ENCODE assay signal across 20 cellular contexts in the genomic region with DNA sequence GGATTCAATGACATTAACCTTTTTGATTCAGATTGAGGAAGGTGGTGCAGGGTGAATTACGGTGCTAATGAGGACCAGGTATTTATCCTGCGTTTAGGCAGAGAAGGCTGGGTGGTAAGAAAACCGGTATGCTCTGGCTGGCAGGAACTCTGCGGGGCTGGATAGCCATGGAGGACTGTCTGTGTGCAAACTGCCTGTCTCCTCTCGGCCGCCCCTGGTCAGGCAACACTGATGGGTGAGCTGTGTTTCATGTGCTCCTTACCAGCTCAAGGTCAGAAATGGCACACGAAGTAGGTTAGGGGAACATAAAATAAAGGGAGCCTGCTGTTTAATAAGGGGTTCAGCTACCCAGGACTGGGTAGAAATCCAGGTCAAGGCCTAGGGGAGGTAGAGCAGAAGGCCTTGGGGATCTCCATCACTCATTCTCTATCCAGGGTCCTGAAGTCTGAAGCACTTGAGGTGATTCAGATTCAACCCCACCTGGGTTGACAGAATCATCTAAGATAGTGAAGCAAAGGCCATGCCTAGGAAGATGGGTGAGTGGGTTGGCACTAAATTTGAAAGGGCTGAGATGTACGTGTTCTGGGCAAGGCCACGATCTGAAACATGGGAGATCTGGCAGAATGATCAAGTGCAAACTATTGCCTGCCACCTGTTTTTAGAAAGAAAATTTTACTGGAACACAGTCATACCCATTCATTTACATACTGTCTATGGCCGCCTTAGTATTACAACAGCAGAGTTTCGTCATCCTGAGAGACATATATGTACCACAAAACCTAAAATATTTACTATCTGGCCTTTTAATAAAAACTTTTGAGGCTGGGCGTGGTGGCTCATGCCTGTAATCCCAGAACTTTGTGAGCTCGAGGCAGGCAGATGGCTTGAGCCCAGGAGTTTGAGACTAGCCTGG.
DNase-seq lines count a peak whose midpoint lies in the region; ATAC-seq and TF ChIP-seq lines count a peak whose summit lies in the region.
"Had no signal": no experiment of that assay in that cellular context is flagged by ENCODE, and none has a peak within 500 bp of the region (broad histone marks: within the 10 kb centered on the region; RNA-seq: fewer than 3 reads in every experiment).

No MANE protein-coding gene starts in this region.

- H3K4ac ChIP-seq in mesendoderm (ENCODE audit: low read depth, low read length) = no peak overlapping the region

- H3K79me2 ChIP-seq in mesendoderm (ENCODE audit: control insufficient read depth, insufficient read depth, low read length) = no peaks in the 10 kb centered on the region

- H3K27ac Mint-ChIP-seq in stimulated activated effector memory CD8-positive, alpha-beta T cell treated with anti-CD3 and anti-CD28 coated beads, Interleukin-12 subunit alpha, Interleukin-12 subunit beta, amount 100 ng/mL, for 72 hours = peak overlapping the region; percentile 20
- H3K27ac Mint-ChIP-seq: natural killer cell treated with Interleukin-12 subunit alpha and Interleukin-12 subunit beta and Interleukin-15 and Interleukin-18, amount 100 ng/mL, for 72 hours; stimulated activated naive CD8-positive, alpha-beta T cell treated with anti-CD3 and anti-CD28 coated beads, Interleukin-15, Interleukin-2, amounts not matched to agents 100 ng/mL and 50 ng/mL, for 24 hours; T-helper 1 cell treated with Interleukin-12 subunit alpha and Interleukin-12 subunit beta and Interleukin-4 antibody, amounts not matched to agents 30 μg/mL and 1 μg/mL, for 36 hours had no signal

- no peak for TF ChIP-seq POLR2A in prostate gland (IDR thresholded peaks at IDR 0.05)

- H4K5ac ChIP-seq in mesendoderm (ENCODE audit: low read length) = no peak overlapping the region

- no peaks in the 10 kb centered on the region for H3K9me3 ChIP-seq in prostate gland
- H3K9me3 ChIP-seq: adrenal gland, lower lobe of right lung, upper lobe of left lung had no signal

- H3K4me3 ChIP-seq in prostate gland = no peak overlapping the region
- H3K4me3 ChIP-seq in mesendoderm (ENCODE audit: low read length) = no peak overlapping the region
- H3K4me3 ChIP-seq: adrenal gland, lower lobe of right lung, upper lobe of left lung had no signal

- H2BK120ac ChIP-seq in mesendoderm (ENCODE audit: low read depth, low read length) = no peak overlapping the region

- H3K4me3 Mint-ChIP-seq in stimulated activated effector memory CD8-positive, alpha-beta T cell treated with anti-CD3 and anti-CD28 coated beads, Interleukin-12 subunit alpha, Interleukin-12 subunit beta, amount 100 ng/mL, for 72 hours = no peak overlapping the region
- H3K4me3 Mint-ChIP-seq: activated B cell treated with CpG ODN at 0.5 μM for 24 hours; natural killer cell treated with Interleukin-12 subunit alpha and Interleukin-12 subunit beta and Interleukin-15 and Interleukin-18, amount 100 ng/mL, for 72 hours; stimulated activated naive CD8-positive, alpha-beta T cell treated with anti-CD3 and anti-CD28 coated beads, Interleukin-15, Interleukin-2, amounts not matched to agents 100 ng/mL and 50 ng/mL, for 24 hours; T-helper 1 cell treated with Interleukin-12 subunit alpha and Interleukin-12 subunit beta and Interleukin-4 antibody, amounts not matched to agents 30 μg/mL and 1 μg/mL, for 36 hours had no signal

- H3K4me1 Mint-ChIP-seq in stimulated activated effector memory CD8-positive, alpha-beta T cell treated with anti-CD3 and anti-CD28 coated beads, Interleukin-12 subunit alpha, Interleukin-12 subunit beta, amount 100 ng/mL, for 72 hours = peaks cover 6% of the 10 kb centered on the region

- H3K4me2 ChIP-seq in mesendoderm (ENCODE audit: low read length) = no peak overlapping the region

- H3K9me3 Mint-ChIP-seq in stimulated activated effector memory CD8-positive, alpha-beta T cell treated with anti-CD3 and anti-CD28 coated beads, Interleukin-12 subunit alpha, Interleukin-12 subunit beta, amount 100 ng/mL, for 72 hours = no peaks in the 10 kb centered on the region
- H3K9me3 Mint-ChIP-seq: natural killer cell treated with Interleukin-12 subunit alpha and Interleukin-12 subunit beta and Interleukin-15 and Interleukin-18, amount 100 ng/mL, for 72 hours; stimulated activated naive CD8-positive, alpha-beta T cell treated with anti-CD3 and anti-CD28 coated beads, Interleukin-15, Interleukin-2, amounts not matched to agents 100 ng/mL and 50 ng/mL, for 24 hours; T-helper 1 cell treated with Interleukin-12 subunit alpha and Interleukin-12 subunit beta and Interleukin-4 antibody, amounts not matched to agents 30 μg/mL and 1 μg/mL, for 36 hours had no signal

- H3K36me3 Mint-ChIP-seq in stimulated activated effector memory CD8-positive, alpha-beta T cell treated with anti-CD3 and anti-CD28 coated beads, Interleukin-12 subunit alpha, Interleukin-12 subunit beta, amount 100 ng/mL, for 72 hours = no peaks in the 10 kb centered on the region
- H3K36me3 Mint-ChIP-seq: natural killer cell treated with Interleukin-12 subunit alpha and Interleukin-12 subunit beta and Interleukin-15 and Interleukin-18, amount 100 ng/mL, for 72 hours had no signal

- no peak overlapping the region for H3K56ac ChIP-seq in mesendoderm (ENCODE audit: low read length)

- H3K9ac ChIP-seq in mesendoderm (ENCODE audit: low read length) = no peak overlapping the region

- H3K18ac ChIP-seq in mesendoderm (ENCODE audit: low read length) = no peak overlapping the region

- H3K27ac ChIP-seq in foreskin keratinocyte (no peak overlapping the region), prostate gland (peak overlapping the region in 1 of 2 donors; percentile 11), mesendoderm (ENCODE audit: low read depth, low read length) (no peak overlapping the region)
- H3K27ac ChIP-seq: adrenal gland, C4-2B, lower lobe of right lung, upper lobe of left lung had no signal

- peaks cover 10% of the 10 kb centered on the region for H3K4me1 ChIP-seq in foreskin keratinocyte
- H3K4me1 ChIP-seq in prostate gland (replicated peaks) = no peaks in the 10 kb centered on the region
- no peaks in the 10 kb centered on the region for H3K4me1 ChIP-seq in mesendoderm (ENCODE audit: control insufficient read depth, low read depth, low read length)
- H3K4me1 ChIP-seq: adrenal gland, lower lobe of right lung had no signal

- H2AK5ac ChIP-seq in mesendoderm (ENCODE audit: low read length) = no peak overlapping the region

- H3K27me3 ChIP-seq in foreskin keratinocyte (no peaks in the 10 kb centered on the region), prostate gland (replicated peaks; ENCODE audit: insufficient read depth) (no peaks in the 10 kb centered on the region), mesendoderm (ENCODE audit: insufficient read depth, low read length, poor library complexity) (no peaks in the 10 kb centered on the region)
- H3K27me3 ChIP-seq: adrenal gland, upper lobe of left lung had no signal

- intact Hi-C loops in prostate gland (cut with DNase I) = no loop called here

- H4K8ac ChIP-seq in mesendoderm (ENCODE audit: low read depth, low read length) = no peak overlapping the region

- no peak overlapping the region for H2BK15ac ChIP-seq in mesendoderm (replicated peaks; ENCODE audit: low read depth)

- TF ChIP-seq CTCF in foreskin keratinocyte (conservative IDR thresholded peaks at IDR 0.05) (no peak), prostate gland (IDR thresholded peaks at IDR 0.05) (no peak)

- no peak overlapping the region for H3K23ac ChIP-seq in mesendoderm (ENCODE audit: low read length)

- 79% methylated on average over 13 of the region's 13 CpGs for WGBS in prostate gland
- WGBS in mesendoderm (ENCODE audit: extremely low coverage, insufficient coverage, low lambda C conversion rate) = no CpG with 5 or more reads among the region's 13 CpGs

- H3K79me1 ChIP-seq in mesendoderm (ENCODE audit: low read length) = no peaks in the 10 kb centered on the region

- H2BK5ac ChIP-seq in mesendoderm (ENCODE audit: low read length) = no peak overlapping the region

- no peaks in the 10 kb centered on the region for H3K36me3 ChIP-seq in prostate gland
- no peaks in the 10 kb centered on the region for H3K36me3 ChIP-seq in mesendoderm (ENCODE audit: control insufficient read depth, insufficient read depth, low read length)
- H3K36me3 ChIP-seq: adrenal gland, lower lobe of right lung, upper lobe of left lung had no signal

- DNase-seq in SIG-M5 treated with dmso at 0.1 percent for 504 hours (lab: John Stamatoyannopoulos, UW; ENCODE audit: unreplicated experiment) (peak; percentile 21), SIG-M5 (lab: John Stamatoyannopoulos, UW) (no peak), foreskin keratinocyte (peak; percentile 64 to 73), prostate gland (ENCODE audit: low spot score) (no peak), mesendoderm (no peak)
- DNase-seq in stimulated activated effector memory CD8-positive, alpha-beta T cell treated with anti-CD3 and anti-CD28 coated beads, Interleukin-12 subunit alpha, Interleukin-12 subunit beta, amount 100 ng/mL, for 72 hours (ENCODE audit: low spot score in 2 of 2) = no peak
- DNase-seq: activated B cell treated with CpG ODN at 0.5 μM for 24 hours; adrenal gland; H7; lower lobe of right lung; NCI-H1417 treated with DMSO at 0.1 percent for 48 hours; NCI-H226; NK-92 treated with Interleukin-12 subunit alpha and Interleukin-12 subunit beta, amount 100 ng/mL, for 24 hours; upper lobe of left lung had no signal

- ATAC-seq in SK-N-SH treated with all-trans-retinoic acid at 6 μM for 48 hours = peak; percentile 60
- peak; percentile 54 for ATAC-seq in foreskin keratinocyte
- no peak for ATAC-seq in stimulated activated effector memory CD8-positive, alpha-beta T cell treated with anti-CD3 and anti-CD28 coated beads, Interleukin-12 subunit alpha, Interleukin-12 subunit beta, amount 100 ng/mL, for 72 hours
- no peak for ATAC-seq in HG03442 (IDR thresholded peaks at IDR 0.05; ENCODE audit: unreplicated experiment)
- ATAC-seq: lower lobe of right lung; natural killer cell treated with Interleukin-12 subunit alpha and Interleukin-12 subunit beta and Interleukin-15 and Interleukin-18, amount 100 ng/mL, for 72 hours had no signal

TF ChIP-seq in SK-N-SH treated with all-trans-retinoic acid at 6 μM for 48 hours, 23 proteins besides CTCF, POLR2A, EP300 and RAD21:
- TF ChIP-seq CSDC2 (CRISPR knock-in tag; IDR thresholded peaks at IDR 0.05) = 0 out of 2 replicates have a peak, but pooled peaks have one; percentile 38
- TF ChIP-seq, protein P1, sequence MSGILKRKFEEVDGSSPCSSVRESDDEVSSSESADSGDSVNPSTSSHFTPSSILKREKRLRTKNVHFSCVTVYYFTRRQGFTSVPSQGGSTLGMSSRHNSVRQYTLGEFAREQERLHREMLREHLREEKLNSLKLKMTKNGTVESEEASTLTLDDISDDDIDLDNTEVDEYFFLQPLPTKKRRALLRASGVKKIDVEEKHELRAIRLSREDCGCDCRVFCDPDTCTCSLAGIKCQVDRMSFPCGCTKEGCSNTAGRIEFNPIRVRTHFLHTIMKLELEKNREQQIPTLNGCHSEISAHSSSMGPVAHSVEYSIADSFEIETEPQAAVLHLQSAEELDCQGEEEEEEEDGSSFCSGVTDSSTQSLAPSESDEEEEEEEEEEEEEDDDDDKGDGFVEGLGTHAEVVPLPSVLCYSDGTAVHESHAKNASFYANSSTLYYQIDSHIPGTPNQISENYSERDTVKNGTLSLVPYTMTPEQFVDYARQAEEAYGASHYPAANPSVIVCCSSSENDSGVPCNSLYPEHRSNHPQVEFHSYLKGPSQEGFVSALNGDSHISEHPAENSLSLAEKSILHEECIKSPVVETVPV (CRISPR knock-in tag; IDR thresholded peaks at IDR 0.05) = no peak
TF ChIP-seq in SK-N-SH treated with all-trans-retinoic acid at 6 μM for 48 hours: peak in this region for 1.

Comparison
In these comparisons a context has a peak if more than half of its experiments do, and no peak if none do; other contexts are left out.
1. DNase-seq: peak in SIG-M5 treated with dmso at 0.1 percent for 504 hours (single experiment) and foreskin keratinocyte (2 of 2); none in SIG-M5 (single experiment), stimulated activated effector memory CD8-positive, alpha-beta T cell treated with anti-CD3 and anti-CD28 coated beads, Interleukin-12 subunit alpha, Interleukin-12 subunit beta, amount 100 ng/mL, for 72 hours (0 of 2), prostate gland (single experiment) and mesendoderm (single experiment).
2. ATAC-seq: peak in SK-N-SH treated with all-trans-retinoic acid at 6 μM for 48 hours (single experiment) and foreskin keratinocyte (single experiment); none in stimulated activated effector memory CD8-positive, alpha-beta T cell treated with anti-CD3 and anti-CD28 coated beads, Interleukin-12 subunit alpha, Interleukin-12 subunit beta, amount 100 ng/mL, for 72 hours (single experiment) and HG03442 (single experiment).